In genomic region chr11:30244255-30244654, GRCh38 we compare ENCODE assay signal across 17 cellular contexts. TPM values are rescaled to one million over a fixed set of nuclear protein-coding genes. Genes with fewer than 3 reads are reported as not detected.
A peak's percentile ranks its signal among the peaks of the same experiment; 100 is the strongest.
DNase-seq lines count a peak whose midpoint lies in the region; ATAC-seq, FAIRE-seq and TF ChIP-seq lines count a peak whose summit lies in the region.
"Had no signal": no experiment of that assay in that cellular context is flagged by ENCODE, and none has a peak within 500 bp of the region (broad histone marks: within the 10 kb centered on the region; RNA-seq: fewer than 3 reads in every experiment).

No MANE protein-coding gene starts in this region.

- H3K18ac ChIP-seq in neuronal stem cell (ENCODE audit: low read length): no peak overlapping the region

- H3K4ac ChIP-seq in neuronal stem cell (ENCODE audit: low read length): no peak overlapping the region

- H3K23ac ChIP-seq in neuronal stem cell (ENCODE audit: low read depth, low read length, poor library complexity): no peak overlapping the region

- H2AFZ ChIP-seq in neuronal stem cell (ENCODE audit: low read length): no peak overlapping the region

- H3K4me1 ChIP-seq in A549: peaks cover 10% of the 10 kb centered on the region; the same call in 1 of the 3 replicates
- H3K4me1 ChIP-seq in neuronal stem cell (ENCODE audit: control insufficient read depth in 2 of 2, insufficient read depth in 1 of 2, low read depth in 1 of 2, low read length in 2 of 2): peaks cover 0 to 11% of the 10 kb centered on the region in 2 donors

- DNase-seq in A549 (ENCODE audit: low read depth in 1 of 2, low spot score in 1 of 2) (peak; percentile 4 to 8), HS-5 (ENCODE audit: low read depth) (peak; percentile 72), astrocyte of the spinal cord (ENCODE audit: low read depth, low spot score) (peak; percentile 66), kidney glomerular epithelial cell (lab: John Stamatoyannopoulos, UW) (peak; percentile 72), globus pallidus (ENCODE audit: low spot score) (no peak), DMS 273 (lab: John Stamatoyannopoulos, UW; ENCODE audit: unreplicated experiment) (no peak), neuronal stem cell (ENCODE audit: low spot score) (no peak), NCI-H446 (lab: John Stamatoyannopoulos, UW) (no peak)
- DNase-seq: activated CD4-positive, CD25-positive, alpha-beta regulatory T cell; NCI-H1048; NCI-H526; SHP77 treated with DMSO at 0.1 percent for 48 hours had no signal

- H3K14ac ChIP-seq in neuronal stem cell (ENCODE audit: low read length): no peak overlapping the region

- no peak for TF ChIP-seq RAD21 in A549 (conservative IDR thresholded peaks at IDR 0.05 in 1 of 2, IDR thresholded peaks at IDR 0.05 in 1 of 2)

- TF ChIP-seq POLR2A in A549 (IDR thresholded peaks at IDR 0.05; ENCODE audit: low read length): no peak

- no peaks in the 10 kb centered on the region for H3K36me3 ChIP-seq in neuronal stem cell (replicated peaks in 1 of 2; ENCODE audit: control insufficient read depth in 2 of 2, insufficient read depth in 2 of 2, low read length in 2 of 2)
- H3K36me3 ChIP-seq: esophagus muscularis mucosa, thoracic aorta had no signal

- no peak for TF ChIP-seq EP300 in A549 (IDR thresholded peaks at IDR 0.05)

- H3K9ac ChIP-seq in neuronal stem cell (ENCODE audit: low read depth, low read length, poor library complexity): no peak overlapping the region

- no peak overlapping the region for H2BK12ac ChIP-seq in neuronal stem cell (ENCODE audit: low read length)

- no peak overlapping the region for H4K91ac ChIP-seq in neuronal stem cell (ENCODE audit: low read depth, low read length, poor library complexity)

- in situ Hi-C loops in astrocyte of the spinal cord (cut with HindIII; ENCODE audit: low sequenced_read_pairs): no loop called here

- no peaks in the 10 kb centered on the region for H3K79me1 ChIP-seq in neuronal stem cell (ENCODE audit: low read depth, low read length)

- no peak overlapping the region for H3K4me3 ChIP-seq in A549
- no peak overlapping the region for H3K4me3 ChIP-seq in astrocyte of the spinal cord (ENCODE audit: low read depth, low read length)
- no peak overlapping the region for H3K4me3 ChIP-seq in neuronal stem cell (ENCODE audit: low read length in 2 of 2)
- H3K4me3 ChIP-seq: esophagus muscularis mucosa, thoracic aorta had no signal

- no peak for FAIRE-seq in A549 (lab: Jason Lieb, UNC)
- FAIRE-seq: GM18507 had no signal

- CTCF ChIA-PET in A549 (lab: Yijun Ruan, JAX): no interaction called here

- H3K4me2 ChIP-seq in A549 (peak overlapping the region; percentile 9; the same call in 1 of the 3 replicates), neuronal stem cell (ENCODE audit: insufficient read depth, low read length, poor library complexity, severe bottlenecking) (no peak overlapping the region)

- H3K27me3 ChIP-seq in neuronal stem cell (ENCODE audit: control insufficient read depth in 3 of 3, insufficient read depth in 3 of 3, low read depth in 1 of 3, low read length in 3 of 3): no peaks in the 10 kb centered on the region
- H3K27me3 ChIP-seq: esophagus muscularis mucosa had no signal

- H2BK15ac ChIP-seq in neuronal stem cell (ENCODE audit: low read length): no peak overlapping the region

- no peak overlapping the region for H2BK120ac ChIP-seq in neuronal stem cell (ENCODE audit: low read depth, low read length)

- TF ChIP-seq CTCF in A549 (IDR thresholded peaks at IDR 0.05) (no peak), astrocyte of the spinal cord (IDR thresholded peaks at IDR 0.05; ENCODE audit: low read depth, low read length) (no peak)

- 0% methylated on average over 1 of the region's 1 CpG for WGBS in A549 (ENCODE audit: missing lambda C conversion rate)
- WGBS in neuronal stem cell (ENCODE audit: extremely low coverage in 2 of 2, insufficient read length in 2 of 2, insufficient replicate concordance in 1 of 2), 2 donors: no CpG with 5 or more reads among the region's 1 CpG

- H2AK5ac ChIP-seq in neuronal stem cell (ENCODE audit: low read depth, low read length): no peak overlapping the region

- POLR2A ChIA-PET in A549 (lab: Yijun Ruan, JAX): no interaction called here

- H2BK5ac ChIP-seq in neuronal stem cell (ENCODE audit: low read length): no peak overlapping the region

- no peaks in the 10 kb centered on the region for H3K9me3 ChIP-seq in A549
- H3K9me3 ChIP-seq in neuronal stem cell (replicated peaks in 1 of 2; ENCODE audit: control insufficient read depth in 2 of 2, insufficient read depth in 1 of 2, low read depth in 1 of 2, low read length in 2 of 2): no peaks in the 10 kb centered on the region
- H3K9me3 ChIP-seq: esophagus muscularis mucosa, thoracic aorta had no signal

- H4K8ac ChIP-seq in neuronal stem cell (ENCODE audit: low read depth, low read length): no peak overlapping the region

- ATAC-seq in A549: peak; percentile 65 to 74; a peak in 5 of 6 replicates
- ATAC-seq: sciatic nerve had no signal

- no peak overlapping the region for H3K27ac ChIP-seq in A549
- no peak overlapping the region for H3K27ac ChIP-seq in neuronal stem cell (replicated peaks; ENCODE audit: low read length)
- H3K27ac ChIP-seq: esophagus muscularis mucosa, HL-60, thoracic aorta had no signal

TF ChIP-seq in A549, 52 proteins besides CTCF, POLR2A, EP300 and RAD21:
- TF ChIP-seq FOSB (CRISPR knock-in tag; IDR thresholded peaks at IDR 0.05) (no peak), FOSL2 (IDR thresholded peaks at IDR 0.05) (peak; percentile 19; the same call in 1 of the 2 replicates), FOSL2 (CRISPR knock-in tag; IDR thresholded peaks at IDR 0.05) (peak; percentile 40), SMC3 (IDR thresholded peaks at IDR 0.05) (no peak), ATOH8 (CRISPR knock-in tag; IDR thresholded peaks at IDR 0.05; ENCODE audit: low read depth) (no peak), ESRRA (IDR thresholded peaks at IDR 0.05; ENCODE audit: borderline replicate concordance, low read length) (no peak)
TF ChIP-seq in A549: peak in this region for 1.

RNA-seq across cellular contexts. Expression of gene FSHB, which starts 13.4 kb away (rescaled TPM):
- not detected in 2 replicates for polyA plus RNA-seq in A549 (2011; rRNA removed)
- polyA plus RNA-seq in A549 (2012; cell fraction: cytosol; rRNA removed): not detected in 2 replicates
- not detected in 2 replicates for polyA plus RNA-seq in A549 (2012; cell fraction: nucleus; rRNA removed)
- not detected in 3 replicates for polyA plus RNA-seq in A549 (2017; fragmentation: RNase III; extraction: RNeasy Plus Mini Kit Qiagen cat#74134 plus additional on column Dnase treatment)
- not detected in 2 replicates for polyA minus RNA-seq in A549 (2011; rRNA and poly(A)+ RNA removed)
- not detected for polyA plus RNA-seq in neuronal stem cell (2013, experiment 1 of 2)
- not detected for polyA plus RNA-seq in neuronal stem cell (2013, experiment 2 of 2)

Comparison
In these comparisons a context has a peak if more than half of its experiments do, and no peak if none do; other contexts are left out.
1. DNase-seq: peak in A549 (2 of 2), HS-5 (single experiment), astrocyte of the spinal cord (single experiment) and kidney glomerular epithelial cell (single experiment); none in globus pallidus (single experiment), DMS 273 (single experiment), neuronal stem cell (single experiment) and NCI-H446 (0 of 2).